In the genomic region with DNA sequence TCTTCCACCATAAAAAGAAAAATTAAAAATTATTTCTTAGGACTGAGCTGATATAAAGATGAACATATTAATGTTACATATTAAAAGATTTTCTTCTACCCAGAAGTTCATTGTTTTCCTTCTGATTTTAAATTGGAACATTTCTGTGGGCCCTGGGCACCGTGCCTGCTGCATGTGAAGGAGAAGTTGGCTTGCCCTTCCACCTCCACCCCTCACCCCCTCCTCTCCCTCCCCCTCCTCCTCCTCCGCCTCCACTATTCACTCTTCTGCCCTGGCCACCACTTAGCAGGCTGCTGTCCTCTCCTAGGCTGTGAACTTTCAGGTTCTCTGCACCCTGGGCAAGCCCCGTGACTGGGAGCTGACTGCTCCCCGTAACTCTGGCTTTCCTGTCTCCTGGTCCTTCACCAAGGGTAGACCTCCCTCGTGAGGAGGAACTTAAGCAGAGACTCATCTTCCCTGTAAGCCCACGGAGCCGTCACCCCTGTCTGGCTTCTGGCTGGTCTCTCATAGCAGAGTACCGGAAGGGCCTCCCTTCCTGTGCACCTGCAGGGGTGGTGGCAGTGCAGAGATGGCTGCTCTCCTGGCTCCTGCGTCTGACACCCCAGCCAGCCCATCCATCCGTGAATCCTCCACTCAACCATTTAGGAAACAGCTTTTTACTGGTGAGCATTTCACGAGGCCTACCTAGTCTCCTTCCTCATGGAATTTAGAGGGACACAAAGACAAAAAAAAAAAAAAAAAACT, we compare ENCODE assay signal across 31 cellular contexts. TPM values are rescaled to one million over a fixed set of nuclear protein-coding genes. Genes with fewer than 3 reads are reported as not detected.
DNase-seq lines count a peak whose midpoint lies in the region; ATAC-seq, FAIRE-seq and TF ChIP-seq lines count a peak whose summit lies in the region.
"Had no signal": no experiment of that assay in that cellular context is flagged by ENCODE, and none has a peak within 500 bp of the region (broad histone marks: within the 10 kb centered on the region; RNA-seq: fewer than 3 reads in every experiment).

No MANE protein-coding gene starts in this region.

- H3K9me3 ChIP-seq in SU-DHL-6 (ENCODE audit: insufficient read depth, low read length) (no peaks in the 10 kb centered on the region), PC-9 (ENCODE audit: insufficient read depth, low read depth) (no peaks in the 10 kb centered on the region)
- H3K9me3 ChIP-seq: left lung had no signal

- H3K4me1 Mint-ChIP-seq in progenitor cell of endocrine pancreas (ENCODE audit: low read depth), result no peaks in the 10 kb centered on the region
- H3K4me1 Mint-ChIP-seq: immature natural killer cell had no signal

- H4K20me1 ChIP-seq in SU-DHL-6 (ENCODE audit: low read depth, low read length), result no peaks in the 10 kb centered on the region
- no peaks in the 10 kb centered on the region for H4K20me1 ChIP-seq in PC-9 (ENCODE audit: insufficient read depth)

- no peak overlapping the region for H3K4me3 Mint-ChIP-seq in progenitor cell of endocrine pancreas (ENCODE audit: low read depth)
- H3K4me3 Mint-ChIP-seq: immature natural killer cell; stimulated activated memory B cell treated with anti-CD40 and anti-IgM and Interleukin-4, amounts not matched to agents 10 μg/mL and 1 μg/mL and 100 μg/mL, for 72 hours had no signal

- H3K27me3 Mint-ChIP-seq in progenitor cell of endocrine pancreas, result peaks cover 11% of the 10 kb centered on the region
- H3K27me3 Mint-ChIP-seq: stimulated activated memory B cell treated with anti-CD40 and anti-IgM and Interleukin-4, amounts not matched to agents 10 μg/mL and 1 μg/mL and 100 μg/mL, for 72 hours had no signal

- H3K9me2 ChIP-seq in SU-DHL-6 (replicated peaks; ENCODE audit: insufficient read depth, low read length), result no peaks in the 10 kb centered on the region
- H3K9me2 ChIP-seq in PC-9 (ENCODE audit: insufficient read depth), result no peaks in the 10 kb centered on the region

- H3K9me3 Mint-ChIP-seq in progenitor cell of endocrine pancreas (ENCODE audit: low read depth), result no peaks in the 10 kb centered on the region
- H3K9me3 Mint-ChIP-seq: immature natural killer cell; stimulated activated memory B cell treated with anti-CD40 and anti-IgM and Interleukin-4, amounts not matched to agents 10 μg/mL and 1 μg/mL and 100 μg/mL, for 72 hours had no signal

- H3K36me3 ChIP-seq in SU-DHL-6 (ENCODE audit: low read length) (no peaks in the 10 kb centered on the region), PC-9 (ENCODE audit: low read depth) (no peaks in the 10 kb centered on the region)
- H3K36me3 ChIP-seq: left lung had no signal

- ATAC-seq in GM18519 (IDR thresholded peaks at IDR 0.05; ENCODE audit: low FRiP score, unreplicated experiment), result no peak
- no peak for ATAC-seq in GM19463 (IDR thresholded peaks at IDR 0.05; ENCODE audit: unreplicated experiment)
- ATAC-seq: left lung; Right ventricle myocardium inferior; stimulated activated memory B cell treated with anti-CD40 and anti-IgM and Interleukin-4, amounts not matched to agents 10 μg/mL and 1 μg/mL and 100 μg/mL, for 72 hours had no signal

- H3F3A ChIP-seq in SU-DHL-6 (ENCODE audit: insufficient read depth) (no peaks in the 10 kb centered on the region), PC-9 (ENCODE audit: insufficient read depth, low read depth) (no peaks in the 10 kb centered on the region)

- no peak overlapping the region for H3K4me3 ChIP-seq in Jurkat, Clone E6-1 (ENCODE audit: low read length)
- H3K4me3 ChIP-seq in SU-DHL-6 (ENCODE audit: insufficient read depth, low read length, poor library complexity, severe bottlenecking) (no peak overlapping the region), PC-9 (no peak overlapping the region)
- H3K4me3 ChIP-seq: left lung had no signal

- H3K79me2 ChIP-seq in SU-DHL-6 (ENCODE audit: insufficient read depth, low read length) (no peaks in the 10 kb centered on the region), PC-9 (ENCODE audit: low read depth) (no peaks in the 10 kb centered on the region)

- DNase-seq in GM18507 (ENCODE audit: extremely low spot score, insufficient read length, low read depth) (peak; percentile 22), progenitor cell of endocrine pancreas (ENCODE audit: low spot score, unreplicated experiment) (no peak), PC-9 (no peak)
- peak; percentile 4 for DNase-seq in Jurkat, Clone E6-1 (ENCODE audit: low read depth, low spot score)
- DNase-seq: activated CD4-positive, alpha-beta T cell treated with anti-CD3 and anti-CD28 coated beads, Interleukin-2, amount 50 U/mL, for 1 hour; activated T-cell treated with anti-CD3 and anti-CD28 coated beads, Interleukin-2, amount 50 U/mL, for 48 hours; Calu3; central memory CD4-positive, alpha-beta T cell; dermis blood vessel endothelial cell; DMS79 treated with DMSO at 0.1 percent for 48 hours; hypothalamus; immature natural killer cell; Karpas-422; left lung; mesendoderm; NCI-H1048; NCI-H187 treated with DMSO at 0.1 percent for 48 hours; NCI-H2227 treated with DMSO at 0.1 percent for 48 hours; NCI-H748 treated with DMSO at 0.1 percent for 48 hours; OCI-M1; stimulated activated CD4-positive, alpha-beta T cell treated with anti-CD3 and anti-CD28 coated beads, Interleukin-4, amount 100 ng/mL, for 4 hours; SW 1271; T-helper 9 cell had no signal

- FAIRE-seq in GM18507 (lab: Jason Lieb, UNC), result no peak
- FAIRE-seq: frontal cortex had no signal

- peak overlapping the region; percentile 62 for H3K27ac Mint-ChIP-seq in progenitor cell of endocrine pancreas
- H3K27ac Mint-ChIP-seq: immature natural killer cell; stimulated activated memory B cell treated with anti-CD40 and anti-IgM and Interleukin-4, amounts not matched to agents 10 μg/mL and 1 μg/mL and 100 μg/mL, for 72 hours had no signal

- H3K27me3 ChIP-seq in SU-DHL-6 (ENCODE audit: low read length), result no peaks in the 10 kb centered on the region
- H3K27me3 ChIP-seq in PC-9 (ENCODE audit: insufficient read depth, low read depth), result peaks cover 48% of the 10 kb centered on the region

- H3K4me2 ChIP-seq in SU-DHL-6 (ENCODE audit: low read depth, low read length, poor library complexity, severe bottlenecking), result peak overlapping the region; percentile 45
- H3K4me2 ChIP-seq in PC-9, result no peak overlapping the region

- peak overlapping the region; percentile 29 for H2AFZ ChIP-seq in SU-DHL-6 (ENCODE audit: low read depth, low read length, severe bottlenecking)
- no peak overlapping the region for H2AFZ ChIP-seq in PC-9

- POLR2A ChIA-PET in PC-9 (lab: Charles Lee; ENCODE audit: unreplicated experiment), result no interaction called here

- TF ChIP-seq CTCF in SU-DHL-6 (IDR thresholded peaks at IDR 0.05; ENCODE audit: insufficient read depth, low read length, poor library complexity, severe bottlenecking), result no peak
- TF ChIP-seq CTCF in progenitor cell of endocrine pancreas (IDR thresholded peaks at IDR 0.05; ENCODE audit: unreplicated experiment), result no peak
- no peak for TF ChIP-seq CTCF in PC-9 (conservative IDR thresholded peaks at IDR 0.05)

- intact Hi-C loops in PC-9 (cut with micrococcal nuclease; ENCODE audit: unreplicated experiment), result no loop called here

- no TSS peak for BruUV-seq in PC-9 (replicated peaks; lab: Mats Ljungman, UMichigan)

- CTCF ChIA-PET in PC-9 (lab: Charles Lee), result no interaction called here

- no peaks in the 10 kb centered on the region for H3K36me3 Mint-ChIP-seq in progenitor cell of endocrine pancreas (ENCODE audit: insufficient read depth)
- H3K36me3 Mint-ChIP-seq: immature natural killer cell; stimulated activated memory B cell treated with anti-CD40 and anti-IgM and Interleukin-4, amounts not matched to agents 10 μg/mL and 1 μg/mL and 100 μg/mL, for 72 hours had no signal

- H3K27ac ChIP-seq in SU-DHL-6 (ENCODE audit: low read depth, low read length) (peak overlapping the region; percentile 61), PC-9 (no peak overlapping the region)
- H3K27ac ChIP-seq: left lung had no signal

- peak overlapping the region; percentile 34; the same call in 1 of the 2 replicates for H3K9ac ChIP-seq in SU-DHL-6 (ENCODE audit: low read length)

- H3K4me1 ChIP-seq in PC-9 (replicated peaks; ENCODE audit: insufficient read depth), result no peaks in the 10 kb centered on the region
- H3K4me1 ChIP-seq: left lung had no signal

RNA-seq across cellular contexts. Expression of a gene that starts 12.8 kb away (rescaled TPM):
- polyA plus RNA-seq in Jurkat, Clone E6-1 (2012; ENCODE audit: insufficient read depth, insufficient read length), result not detected
- total RNA-seq in progenitor cell of endocrine pancreas, result 4.0 and 4.6 TPM in 2 replicates
- not detected in 2 replicates for total RNA-seq in PC-9 (2021)
- total RNA-seq: Calu3, dermis blood vessel endothelial cell, left lung, pulmonary artery endothelial cell, Right ventricle myocardium inferior, ureter had no signal
- polyA plus RNA-seq: immature natural killer cell had no signal

Comparison
In these comparisons a context has a peak if more than half of its experiments do, and no peak if none do; other contexts are left out.
1. DNase-seq: peak in GM18507 (single experiment) and Jurkat, Clone E6-1 (single experiment); none in progenitor cell of endocrine pancreas (single experiment) and PC-9 (0 of 2).